In the genomic region with DNA sequence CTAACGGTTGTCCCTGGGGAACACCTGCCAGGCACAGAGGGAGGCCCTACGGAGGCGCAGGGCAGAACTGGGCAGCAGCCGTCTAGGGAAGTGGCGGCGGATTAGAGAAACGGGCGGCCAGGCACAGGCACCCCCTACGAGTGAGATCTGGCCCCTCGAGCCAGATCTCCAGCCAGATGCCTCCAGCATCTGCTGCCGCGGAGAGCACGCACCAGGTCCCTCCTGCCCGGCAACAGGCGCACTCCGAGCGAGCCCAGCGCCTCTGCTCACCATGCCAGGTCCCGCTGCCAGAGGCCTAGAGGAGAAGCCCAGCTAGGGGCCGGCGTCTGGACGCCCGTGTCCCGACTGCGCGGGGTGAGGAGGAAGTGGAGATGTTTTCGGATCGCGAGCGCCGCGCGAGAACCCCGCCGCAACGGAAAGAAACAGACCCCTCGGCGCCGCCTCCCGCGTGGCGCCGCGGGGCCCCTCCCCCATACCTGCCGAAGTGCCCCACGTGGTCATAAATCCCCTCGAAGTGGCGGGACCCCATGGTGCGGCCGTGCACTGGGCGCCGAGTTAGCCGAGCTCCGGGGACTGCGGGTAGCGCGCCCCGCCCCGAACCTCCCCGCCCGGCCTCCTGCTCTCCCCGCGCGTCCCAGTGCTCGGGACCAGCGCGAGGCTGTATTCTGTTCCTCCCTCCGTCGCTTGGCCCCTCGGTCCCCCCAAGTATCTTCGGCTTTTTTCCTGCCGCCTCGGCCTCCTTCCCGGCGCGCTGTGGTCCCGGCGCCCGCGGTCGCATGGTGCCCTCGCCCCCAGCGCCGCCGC, we compare ENCODE assay signal across 9 cellular contexts. TPM values are rescaled to one million over a fixed set of nuclear protein-coding genes. Genes with fewer than 3 reads are reported as not detected.
DNase-seq lines count a peak whose midpoint lies in the region; ATAC-seq, FAIRE-seq and TF ChIP-seq lines count a peak whose summit lies in the region.
"Had no signal": no experiment of that assay in that cellular context is flagged by ENCODE, and none has a peak within 500 bp of the region (broad histone marks: within the 10 kb centered on the region; RNA-seq: fewer than 3 reads in every experiment).

A gene with protein sequence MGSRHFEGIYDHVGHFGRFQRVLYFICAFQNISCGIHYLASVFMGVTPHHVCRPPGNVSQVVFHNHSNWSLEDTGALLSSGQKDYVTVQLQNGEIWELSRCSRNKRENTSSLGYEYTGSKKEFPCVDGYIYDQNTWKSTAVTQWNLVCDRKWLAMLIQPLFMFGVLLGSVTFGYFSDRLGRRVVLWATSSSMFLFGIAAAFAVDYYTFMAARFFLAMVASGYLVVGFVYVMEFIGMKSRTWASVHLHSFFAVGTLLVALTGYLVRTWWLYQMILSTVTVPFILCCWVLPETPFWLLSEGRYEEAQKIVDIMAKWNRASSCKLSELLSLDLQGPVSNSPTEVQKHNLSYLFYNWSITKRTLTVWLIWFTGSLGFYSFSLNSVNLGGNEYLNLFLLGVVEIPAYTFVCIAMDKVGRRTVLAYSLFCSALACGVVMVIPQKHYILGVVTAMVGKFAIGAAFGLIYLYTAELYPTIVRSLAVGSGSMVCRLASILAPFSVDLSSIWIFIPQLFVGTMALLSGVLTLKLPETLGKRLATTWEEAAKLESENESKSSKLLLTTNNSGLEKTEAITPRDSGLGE (minus strand): TSS at position 568 of the 804 bp plus-strand sequence. CDS start 39 bp downstream, at position 529.

- H3K4me1 Mint-ChIP-seq in activated naive CD4-positive, alpha-beta T cell treated with anti-CD3 and anti-CD28 coated beads, Interleukin-2, amount 50 U/mL, for 24 hours: peaks cover 13% of the 10 kb centered on the region

- no peak for TF ChIP-seq CTCF in kidney (IDR thresholded peaks at IDR 0.05; ENCODE audit: borderline replicate concordance, extremely low read depth, insufficient read depth)

- no peaks in the 10 kb centered on the region for H3K9me3 Mint-ChIP-seq in activated naive CD4-positive, alpha-beta T cell treated with anti-CD3 and anti-CD28 coated beads, Interleukin-2, amount 50 U/mL, for 24 hours

- no peaks in the 10 kb centered on the region for H3K36me3 ChIP-seq in kidney (ENCODE audit: control insufficient read depth in 1 of 2, insufficient read depth in 2 of 2, low read length in 2 of 2)
- no peaks in the 10 kb centered on the region for H3K36me3 ChIP-seq in aorta (ENCODE audit: control insufficient read depth in 1 of 2, insufficient read depth in 2 of 2, low read length in 1 of 2)

- H3K4me1 ChIP-seq in kidney (ENCODE audit: control insufficient read depth in 1 of 2, insufficient read depth in 1 of 2, low read depth in 1 of 2, low read length in 2 of 2): no peaks in the 10 kb centered on the region
- H3K4me1 ChIP-seq in aorta (ENCODE audit: control insufficient read depth in 1 of 2, insufficient read depth in 2 of 2, low read length in 2 of 2): no peaks in the 10 kb centered on the region

- FAIRE-seq in kidney (lab: Jason Lieb, UNC): no peak

- ATAC-seq in aorta (ENCODE audit: low FRiP score) (peak; percentile 54), HG03135 (IDR thresholded peaks at IDR 0.05; ENCODE audit: unreplicated experiment) (no peak)

- H3K27ac ChIP-seq in kidney (ENCODE audit: low read depth in 2 of 2, low read length in 2 of 2) (no peak within 1 kb of the TSS), aorta (ENCODE audit: low read depth in 1 of 2, low read length in 2 of 2) (no peak within 1 kb of the TSS)

- H3K27me3 Mint-ChIP-seq in activated naive CD4-positive, alpha-beta T cell treated with anti-CD3 and anti-CD28 coated beads, Interleukin-2, amount 50 U/mL, for 24 hours: peaks cover 30% of the 10 kb centered on the region

- H3K4me3 ChIP-seq in kidney (ENCODE audit: low read length in 2 of 2) (peak within 1 kb of the TSS in 1 of 2 donors; percentile 21), aorta (ENCODE audit: low read length in 2 of 2) (peak within 1 kb of the TSS in 1 of 2 donors; percentile 35)

- 3 to 4% methylated on average over 55 to 84 of the region's 85 CpGs for WGBS in aorta, 2 donors

- H3K9me3 ChIP-seq in kidney (ENCODE audit: control insufficient read depth in 1 of 2, low read length in 2 of 2) (no peaks in the 10 kb centered on the region), aorta (ENCODE audit: control insufficient read depth, low read length) (peaks cover 3% of the 10 kb centered on the region)

- H3K36me3 Mint-ChIP-seq in activated naive CD4-positive, alpha-beta T cell treated with anti-CD3 and anti-CD28 coated beads, Interleukin-2, amount 50 U/mL, for 24 hours: no peaks in the 10 kb centered on the region

- intact Hi-C loops in kidney (cut with DNase I) (no loop called here), aorta (cut with DNase I) (no loop called here)

- no peaks in the 10 kb centered on the region for H3K27me3 ChIP-seq in aorta (ENCODE audit: control insufficient read depth in 1 of 2, insufficient read depth in 2 of 2, low read length in 1 of 2)

- no peak within 1 kb of the TSS for H3K27ac Mint-ChIP-seq in activated naive CD4-positive, alpha-beta T cell treated with anti-CD3 and anti-CD28 coated beads, Interleukin-2, amount 50 U/mL, for 24 hours

- H3K9ac ChIP-seq in kidney (ENCODE audit: low read length in 2 of 2): no peak within 1 kb of the TSS

- no peak for DNase-seq in activated naive CD4-positive, alpha-beta T cell treated with anti-CD3 and anti-CD28 coated beads, Interleukin-2, amount 50 U/mL, for 16 hours
- DNase-seq in astrocyte of the hippocampus (ENCODE audit: low read depth, low spot score) (peak; percentile 52), kidney (peak; percentile 78), aorta (peak in 1 of 2 donors; percentile 53)
- DNase-seq in activated CD4-positive, alpha-beta T cell treated with anti-CD3 and anti-CD28 coated beads for 1 hour: no peak
- DNase-seq in stimulated activated CD4-positive, alpha-beta T cell treated with anti-CD3 and anti-CD28 coated beads, Interleukin-4, amount 100 ng/mL, for 4 hours: no peak
- DNase-seq: T-helper 9 cell had no signal

- H3K4me3 Mint-ChIP-seq in activated naive CD4-positive, alpha-beta T cell treated with anti-CD3 and anti-CD28 coated beads, Interleukin-2, amount 50 U/mL, for 24 hours: peak within 1 kb of the TSS; percentile 45

RNA-seq across cellular contexts. Expression of the gene that starts here (rescaled TPM):
- 0.79 TPM for total RNA-seq in kidney
- polyA plus RNA-seq in kidney (ENCODE audit: insufficient read depth, low read depth, low replicate concordance): not detected
- under 1 TPM; 0.55 to 0.69 TPM for total RNA-seq in aorta
- under 1 TPM in 1 of 2 donors, not detected in 1; 0.38 TPM for polyA plus RNA-seq in aorta

Comparison
In these comparisons a context has a peak if more than half of its experiments do, and no peak if none do; other contexts are left out.
1. Peak in DNase-seq in kidney; RNA of the gene not detected or under 1 TPM.
2. Peak in ATAC-seq in aorta; RNA of the gene not detected or under 1 TPM.